ENCODE assay signal across 10 cellular contexts in the genomic region with DNA sequence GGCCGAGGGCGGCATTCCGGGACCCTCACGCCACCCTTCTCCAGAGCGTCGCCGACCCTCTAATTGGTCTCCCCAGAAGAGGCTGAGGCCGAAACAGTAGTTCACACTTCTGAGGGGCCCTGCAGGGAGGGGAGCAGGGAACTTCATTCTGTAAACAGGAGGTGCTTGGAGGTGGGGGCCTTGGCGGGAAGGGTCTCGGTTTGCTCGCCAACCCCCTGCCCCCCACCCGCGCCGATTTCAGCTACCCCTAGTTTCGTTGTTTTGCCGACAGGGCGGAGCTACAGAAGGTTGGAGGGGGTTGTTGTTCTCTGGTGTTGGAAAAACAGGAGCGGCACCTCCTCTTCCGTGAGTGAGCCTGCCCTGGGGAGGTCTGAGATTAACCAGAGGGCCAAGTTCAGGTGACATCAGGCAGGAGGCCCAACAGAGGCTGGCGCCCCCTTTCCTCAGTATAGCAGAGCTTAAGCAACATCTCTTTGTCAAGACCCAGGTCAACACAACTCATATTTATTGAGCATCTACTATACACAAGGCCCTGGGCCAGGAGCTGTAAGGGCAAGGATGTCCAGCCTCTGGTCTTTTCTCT. TPM values are rescaled to one million over a fixed set of nuclear protein-coding genes. Genes with fewer than 3 reads are reported as not detected.
DNase-seq lines count a peak whose midpoint lies in the region; ATAC-seq, FAIRE-seq and TF ChIP-seq lines count a peak whose summit lies in the region.
"Had no signal": no experiment of that assay in that cellular context is flagged by ENCODE, and none has a peak within 500 bp of the region (broad histone marks: within the 10 kb centered on the region; RNA-seq: fewer than 3 reads in every experiment).

No MANE protein-coding gene starts in this region.

- no peak for ATAC-seq in stimulated activated naive B cell treated with anti-CD40 and anti-IgM and Interleukin-4, amounts not matched to agents 10 μg/mL and 1 μg/mL and 100 μg/mL, for 72 hours (replicated peaks)
- ATAC-seq in HG02884 (IDR thresholded peaks at IDR 0.05; ENCODE audit: unreplicated experiment): no peak
- ATAC-seq in activated CD4-positive, CD25-positive, alpha-beta regulatory T cell treated with anti-CD3 and anti-CD28 coated beads, Interleukin-2, amount 50 U/mL, for 24 hours: no peak

- FAIRE-seq in kidney (lab: Jason Lieb, UNC): no peak
- FAIRE-seq: A204.1, frontal cortex had no signal

- H3K4me1 ChIP-seq in kidney (ENCODE audit: control insufficient read depth in 1 of 2, insufficient read depth in 1 of 2, low read depth in 1 of 2, low read length in 2 of 2): peaks cover 10 to 13% of the 10 kb centered on the region in 2 donors

- H3K27ac Mint-ChIP-seq in activated naive CD8-positive, alpha-beta T cell treated with anti-CD3 and anti-CD28 coated beads for 36 hours: no peak overlapping the region
- H3K27ac Mint-ChIP-seq in stimulated activated naive B cell treated with anti-CD40 and anti-IgM and Interleukin-4, amounts not matched to agents 10 μg/mL and 1 μg/mL and 100 μg/mL, for 72 hours: no peak overlapping the region

- intact Hi-C loops in kidney (cut with DNase I): no loop called here

- peak; percentile 68 for DNase-seq in DMS53 (lab: John Stamatoyannopoulos, UW)
- no peak for DNase-seq in DMS53 treated with DMSO at 0.1 percent for 48 hours (lab: John Stamatoyannopoulos, UW; ENCODE audit: unreplicated experiment)
- DNase-seq in activated naive CD8-positive, alpha-beta T cell treated with anti-CD3 and anti-CD28 coated beads for 36 hours: no peak
- DNase-seq in kidney: no peak
- no peak for DNase-seq in stimulated activated naive B cell treated with anti-CD40 and anti-IgM and Interleukin-4, amounts not matched to agents 10 μg/mL and 1 μg/mL and 100 μg/mL, for 72 hours
- DNase-seq in activated effector memory CD4-positive, alpha-beta T cell treated with anti-CD3 and anti-CD28 coated beads, Interleukin-2, amount 50 U/mL, for 16 hours: no peak

- no peak for TF ChIP-seq CTCF in kidney (IDR thresholded peaks at IDR 0.05; ENCODE audit: borderline replicate concordance, extremely low read depth, insufficient read depth)

- H3K9me3 ChIP-seq in kidney (ENCODE audit: control insufficient read depth in 1 of 2, low read length in 2 of 2): no peaks in the 10 kb centered on the region

- H3K4me1 Mint-ChIP-seq in activated naive CD8-positive, alpha-beta T cell treated with anti-CD3 and anti-CD28 coated beads for 36 hours: peaks cover 10% of the 10 kb centered on the region
- H3K4me1 Mint-ChIP-seq in stimulated activated naive B cell treated with anti-CD40 and anti-IgM and Interleukin-4, amounts not matched to agents 10 μg/mL and 1 μg/mL and 100 μg/mL, for 72 hours: peaks cover 7 to 18% of the 10 kb centered on the region in 2 donors

- peaks cover 5 to 13% of the 10 kb centered on the region in 2 donors for H3K36me3 ChIP-seq in kidney (ENCODE audit: control insufficient read depth in 1 of 2, insufficient read depth in 2 of 2, low read length in 2 of 2)

- no peaks in the 10 kb centered on the region for H3K36me3 Mint-ChIP-seq in activated naive CD8-positive, alpha-beta T cell treated with anti-CD3 and anti-CD28 coated beads for 36 hours
- H3K36me3 Mint-ChIP-seq in stimulated activated naive B cell treated with anti-CD40 and anti-IgM and Interleukin-4, amounts not matched to agents 10 μg/mL and 1 μg/mL and 100 μg/mL, for 72 hours: no peaks in the 10 kb centered on the region

- H3K9me3 Mint-ChIP-seq in activated naive CD8-positive, alpha-beta T cell treated with anti-CD3 and anti-CD28 coated beads for 36 hours: no peaks in the 10 kb centered on the region
- H3K9me3 Mint-ChIP-seq in stimulated activated naive B cell treated with anti-CD40 and anti-IgM and Interleukin-4, amounts not matched to agents 10 μg/mL and 1 μg/mL and 100 μg/mL, for 72 hours: no peaks in the 10 kb centered on the region

- H3K9ac ChIP-seq in kidney (ENCODE audit: low read length in 2 of 2): peak overlapping the region; percentile 81 to 84

- peak overlapping the region; percentile 78 for H3K4me3 Mint-ChIP-seq in activated naive CD8-positive, alpha-beta T cell treated with anti-CD3 and anti-CD28 coated beads for 36 hours
- peak overlapping the region; percentile 81 to 83 for H3K4me3 Mint-ChIP-seq in stimulated activated naive B cell treated with anti-CD40 and anti-IgM and Interleukin-4, amounts not matched to agents 10 μg/mL and 1 μg/mL and 100 μg/mL, for 72 hours

- H3K4me3 ChIP-seq in kidney (ENCODE audit: low read length in 2 of 2): peak overlapping the region; percentile 71 to 79

- peak overlapping the region; percentile 82 to 93 for H3K27ac ChIP-seq in kidney (ENCODE audit: low read depth in 2 of 2, low read length in 2 of 2)

- H3K27me3 Mint-ChIP-seq in activated naive CD8-positive, alpha-beta T cell treated with anti-CD3 and anti-CD28 coated beads for 36 hours: peaks cover 14% of the 10 kb centered on the region
- H3K27me3 Mint-ChIP-seq in stimulated activated naive B cell treated with anti-CD40 and anti-IgM and Interleukin-4, amounts not matched to agents 10 μg/mL and 1 μg/mL and 100 μg/mL, for 72 hours: peaks cover 26 to 56% of the 10 kb centered on the region in 2 donors

RNA-seq across cellular contexts. Expression of gene ERBB3, which starts 0.7 kb away (rescaled TPM):
- total RNA-seq in activated naive CD8-positive, alpha-beta T cell treated with anti-CD3 and anti-CD28 coated beads for 36 hours: under 1 TPM; 0.82 to 0.97 TPM
- total RNA-seq in kidney: 58.1 TPM
- polyA plus RNA-seq in kidney (ENCODE audit: insufficient read depth, low read depth, low replicate concordance): 31.5 TPM

RNA-seq across cellular contexts. Expression of gene PA2G4, which starts 23.7 kb away (rescaled TPM):
- total RNA-seq in activated naive CD8-positive, alpha-beta T cell treated with anti-CD3 and anti-CD28 coated beads for 36 hours: 100 to 1,000 TPM; 552 to 588 TPM
- 76.8 TPM for total RNA-seq in kidney
- polyA plus RNA-seq in kidney (ENCODE audit: insufficient read depth, low read depth, low replicate concordance): 72.4 TPM

RNA-seq across cellular contexts. Expression of gene RPL41, which starts 35.8 kb away (rescaled TPM):
- 1,000 to 10,000 TPM; 5,444 to 5,630 TPM for total RNA-seq in activated naive CD8-positive, alpha-beta T cell treated with anti-CD3 and anti-CD28 coated beads for 36 hours
- 2,987 TPM for total RNA-seq in kidney
- 5,602 TPM for polyA plus RNA-seq in kidney (ENCODE audit: insufficient read depth, low read depth, low replicate concordance)

RNA-seq across cellular contexts. Expression of gene ZC3H10, which starts 37.4 kb away (rescaled TPM):
- total RNA-seq in activated naive CD8-positive, alpha-beta T cell treated with anti-CD3 and anti-CD28 coated beads for 36 hours: 1 to 10 TPM; 6.9 to 7.2 TPM
- 8.6 TPM for total RNA-seq in kidney
- polyA plus RNA-seq in kidney (ENCODE audit: insufficient read depth, low read depth, low replicate concordance): 2.4 TPM

RNA-seq across cellular contexts. Expression of gene RPS26, which starts 38.9 kb away (rescaled TPM):
- total RNA-seq in activated naive CD8-positive, alpha-beta T cell treated with anti-CD3 and anti-CD28 coated beads for 36 hours: 10 to 100 TPM; 45.1 to 47.7 TPM
- 46.7 TPM for total RNA-seq in kidney
- 637 TPM for polyA plus RNA-seq in kidney (ENCODE audit: insufficient read depth, low read depth, low replicate concordance)

Comparison
In these comparisons a context has a peak if more than half of its experiments do, and no peak if none do; other contexts are left out.
1. RNA of gene ERBB3, which starts 0.7 kb away (total RNA-seq): 58.1 TPM in kidney (single experiment); 0.82 to 0.97 TPM in activated naive CD8-positive, alpha-beta T cell treated with anti-CD3 and anti-CD28 coated beads for 36 hours; every median in the first group is over 10 times any median in the second.